Comparison of ENCODE assay signal across 7 cellular contexts in the genomic region with DNA sequence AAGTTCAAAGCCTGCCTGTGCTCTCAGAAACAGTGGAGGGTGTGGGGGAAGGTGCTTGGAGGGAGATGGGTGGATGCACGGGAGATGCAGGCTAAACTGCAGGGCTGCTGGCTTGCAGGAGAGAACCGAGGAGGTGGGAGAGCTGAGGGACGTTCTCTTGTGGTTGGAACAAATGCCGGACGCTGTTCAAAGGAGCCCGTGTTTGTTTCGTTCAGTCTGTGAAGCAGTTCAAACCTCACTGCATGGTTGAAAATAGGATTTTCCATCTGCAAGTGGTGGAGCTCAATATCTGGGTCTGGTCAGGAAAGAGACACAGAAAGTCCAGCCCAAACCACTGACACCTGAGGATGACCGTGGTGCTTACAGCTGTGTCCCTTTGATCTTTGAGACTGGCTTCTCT.
DNase-seq lines count a peak whose midpoint lies in the region; ATAC-seq and TF ChIP-seq lines count a peak whose summit lies in the region.
"Not testable (repeated sequence)": the region's sequence is repeated elsewhere in the genome, so short reads cannot be mapped to it uniquely, and the experiment has no call there.

No MANE protein-coding gene starts in this region.

- intact Hi-C loops in activated CD8-positive, alpha-beta T cell treated with anti-CD3 and anti-CD28 coated beads for 36 hours (cut with micrococcal nuclease), result not testable (repeated sequence)

- H2AFZ ChIP-seq in DND-41 (ENCODE audit: low read depth, low read length), result not testable (repeated sequence)

- H3K4me3 ChIP-seq in BLaER1 treated with 17β-estradiol and CSF1 and Interleukin-3, amounts not matched to agents 10 nM and 100 nM, result 0 out of 20 replicates have a peak overlapping the region, but pooled peaks of 1 of the 10 experiments have one; percentile 22
- H3K4me3 ChIP-seq in DND-41 (ENCODE audit: low read depth in 1 of 2, low read length in 2 of 2), result not testable (repeated sequence)

- H3K9me3 Mint-ChIP-seq in T-cell; activated CD8-positive, alpha-beta T cell treated with anti-CD3 and anti-CD28 coated beads for 36 hours; activated naive CD4-positive, alpha-beta T cell treated with anti-CD3 and anti-CD28 coated beads, Interleukin-2, amount 50 U/mL, for 72 hours; naive thymus-derived CD8-positive, alpha-beta T cell: not testable (repeated sequence)

- H3K4me3 Mint-ChIP-seq in T-cell, result peak overlapping the region in 1 of 3 donors; percentile 9
- not testable (repeated sequence) for H3K4me3 Mint-ChIP-seq in activated CD8-positive, alpha-beta T cell treated with anti-CD3 and anti-CD28 coated beads for 36 hours
- H3K4me3 Mint-ChIP-seq in naive thymus-derived CD8-positive, alpha-beta T cell, result peak overlapping the region in 4 of 10 donors; percentile 30 to 49 (median 40)

- not testable (repeated sequence) for H3K9me3 ChIP-seq in BLaER1 treated with 17β-estradiol and CSF1 and Interleukin-3, amounts not matched to agents 10 nM and 100 nM (replicated peaks in 1 of 11); DND-41 (ENCODE audit: insufficient read depth, low read length, severe bottlenecking)

- peak; percentile 47 for DNase-seq in DND-41
- DNase-seq in NAMALWA (ENCODE audit: low spot score), result peak; percentile 47
- not testable (repeated sequence) for DNase-seq in T-cell; activated CD8-positive, alpha-beta T cell treated with anti-CD3 and anti-CD28 coated beads for 36 hours; activated naive CD4-positive, alpha-beta T cell treated with anti-CD3 and anti-CD28 coated beads, Interleukin-2, amount 50 U/mL, for 72 hours (ENCODE audit: low spot score in 2 of 2); naive thymus-derived CD8-positive, alpha-beta T cell

- CTCF ChIA-PET in T-cell (lab: Charles Lee); activated CD8-positive, alpha-beta T cell treated with anti-CD3 and anti-CD28 coated beads for 36 hours (lab: Charles Lee): not testable (repeated sequence)

- H3K4me1 Mint-ChIP-seq in T-cell, result peaks cover 41 to 56% (median 48%) of the 10 kb centered on the region in 3 donors
- peaks cover 47% of the 10 kb centered on the region for H3K4me1 Mint-ChIP-seq in activated CD8-positive, alpha-beta T cell treated with anti-CD3 and anti-CD28 coated beads for 36 hours (ENCODE audit: low read depth)
- peaks cover 23 to 41% (median 33%) of the 10 kb centered on the region in 4 donors for H3K4me1 Mint-ChIP-seq in naive thymus-derived CD8-positive, alpha-beta T cell

- not testable (repeated sequence) for H3K27me3 ChIP-seq in BLaER1 treated with 17β-estradiol and CSF1 and Interleukin-3, amounts not matched to agents 10 nM and 100 nM; DND-41 (ENCODE audit: insufficient read depth, low read length, poor library complexity)

- not testable (repeated sequence) for H3K36me3 ChIP-seq in BLaER1 treated with 17β-estradiol and CSF1 and Interleukin-3, amounts not matched to agents 10 nM and 100 nM; DND-41 (ENCODE audit: insufficient read depth, low read length)

- ATAC-seq in DND-41 (ENCODE audit: insufficient read depth, low read depth), result peak; percentile 17; the same call in 2 of the 3 replicates
- ATAC-seq in T-cell (replicated peaks in 1 of 4); activated CD8-positive, alpha-beta T cell treated with anti-CD3 and anti-CD28 coated beads for 36 hours; naive thymus-derived CD8-positive, alpha-beta T cell: not testable (repeated sequence)
- ATAC-seq in activated naive CD4-positive, alpha-beta T cell treated with anti-CD3 and anti-CD28 coated beads, Interleukin-2, amount 50 U/mL, for 72 hours, result peak; percentile 60 to 76

- not testable (repeated sequence) for H3K36me3 Mint-ChIP-seq in T-cell; activated CD8-positive, alpha-beta T cell treated with anti-CD3 and anti-CD28 coated beads for 36 hours (ENCODE audit: low read depth); activated naive CD4-positive, alpha-beta T cell treated with anti-CD3 and anti-CD28 coated beads, Interleukin-2, amount 50 U/mL, for 72 hours; naive thymus-derived CD8-positive, alpha-beta T cell

- not testable (repeated sequence) for TF ChIP-seq CTCF in DND-41 (IDR thresholded peaks at IDR 0.05; ENCODE audit: borderline replicate concordance, extremely low read depth, low read length, poor library complexity, severe bottlenecking); activated CD8-positive, alpha-beta T cell treated with anti-CD3 and anti-CD28 coated beads for 36 hours (IDR thresholded peaks at IDR 0.05)

- peak overlapping the region in 6 of 11 experiments; percentile 33 to 72 (median 65); a peak in 10 of 22 replicates for H3K27ac ChIP-seq in BLaER1 treated with 17β-estradiol and CSF1 and Interleukin-3, amounts not matched to agents 10 nM and 100 nM
- H3K27ac ChIP-seq in DND-41 (ENCODE audit: low read length), result peak overlapping the region; percentile 83

- H3K79me2 ChIP-seq in DND-41 (ENCODE audit: insufficient read depth, low read length), result not testable (repeated sequence)

- peaks cover 0 to 81% (median 53%) of the 10 kb centered on the region in 10 experiments; a peak in 15 of 20 replicates for H3K4me1 ChIP-seq in BLaER1 treated with 17β-estradiol and CSF1 and Interleukin-3, amounts not matched to agents 10 nM and 100 nM
- H3K4me1 ChIP-seq in DND-41 (ENCODE audit: insufficient read depth, low read length), result peaks cover 83% of the 10 kb centered on the region

- H3K9ac ChIP-seq in BLaER1 treated with 17β-estradiol and CSF1 and Interleukin-3, amounts not matched to agents 10 nM and 100 nM, result peak overlapping the region in 6 of 11 experiments; percentile 27 to 55 (median 44); a peak in 5 of 22 replicates
- peak overlapping the region; percentile 39 for H3K9ac ChIP-seq in DND-41 (ENCODE audit: low read depth, low read length)

- H4K20me1 ChIP-seq in BLaER1 treated with 17β-estradiol and CSF1 and Interleukin-3, amounts not matched to agents 10 nM and 100 nM; DND-41 (ENCODE audit: insufficient read depth, low read length): not testable (repeated sequence)

- H3K4me2 ChIP-seq in BLaER1 treated with 17β-estradiol and CSF1 and Interleukin-3, amounts not matched to agents 10 nM and 100 nM, result peak overlapping the region in 9 of 11 experiments; percentile 18 to 67 (median 62); a peak in 15 of 22 replicates
- H3K4me2 ChIP-seq in DND-41 (ENCODE audit: insufficient read depth, low read length), result not testable (repeated sequence)

- POLR2A ChIA-PET in T-cell (lab: Charles Lee); naive thymus-derived CD8-positive, alpha-beta T cell (lab: Charles Lee): not testable (repeated sequence)
- POLR2A ChIA-PET in activated CD8-positive, alpha-beta T cell treated with anti-CD3 and anti-CD28 coated beads for 36 hours (lab: Charles Lee), result interaction anchor here (1.1 kb wide), 1 partner anchor 38 kb away, joined by 3 read pairs; no protein-coding TSS in a partner anchor

- H3K27ac Mint-ChIP-seq in T-cell, result peak overlapping the region; percentile 58 to 87
- peak overlapping the region; percentile 28 for H3K27ac Mint-ChIP-seq in activated CD8-positive, alpha-beta T cell treated with anti-CD3 and anti-CD28 coated beads for 36 hours
- not testable (repeated sequence) for H3K27ac Mint-ChIP-seq in activated naive CD4-positive, alpha-beta T cell treated with anti-CD3 and anti-CD28 coated beads, Interleukin-2, amount 50 U/mL, for 72 hours
- H3K27ac Mint-ChIP-seq in naive thymus-derived CD8-positive, alpha-beta T cell, result peak overlapping the region in 6 of 10 donors; percentile 29 to 84 (median 42)

- H3K27me3 Mint-ChIP-seq in T-cell; activated CD8-positive, alpha-beta T cell treated with anti-CD3 and anti-CD28 coated beads for 36 hours; naive thymus-derived CD8-positive, alpha-beta T cell: not testable (repeated sequence)
